25 cellular contexts compared by ENCODE assay signal in genomic region chr10:122782911-122783310, GRCh38.
DNase-seq lines count a peak whose midpoint lies in the region; ATAC-seq lines count a peak whose summit lies in the region.
"Had no signal": no experiment of that assay in that cellular context is flagged by ENCODE, and none has a peak within 500 bp of the region (broad histone marks: within the 10 kb centered on the region; RNA-seq: fewer than 3 reads in every experiment).

No MANE protein-coding gene starts in this region.

- ATAC-seq in GM21737 (IDR thresholded peaks at IDR 0.05; ENCODE audit: unreplicated experiment), result no peak
- ATAC-seq: CD8-positive, alpha-beta T cell; GM12878; HCT116; Right ventricle myocardium inferior had no signal

- peak overlapping the region; percentile 97 for H3K27ac ChIP-seq in angular gyrus (ENCODE audit: low read depth, low read length)
- H3K27ac ChIP-seq: BLaER1 treated with 17β-estradiol and CSF1 and Interleukin-3, amounts not matched to agents 10 nM and 100 nM; HL-60; KMS-11; PC-9; SJCRH30 had no signal

- peak; percentile 78 for DNase-seq in globus pallidus (ENCODE audit: low spot score)
- DNase-seq in medulla oblongata (ENCODE audit: extremely low spot score), result peak; percentile 84
- DNase-seq in superior temporal gyrus (ENCODE audit: extremely low spot score), result peak; percentile 84
- no peak for DNase-seq in activated CD4-positive, CD25-positive, alpha-beta regulatory T cell treated with anti-CD3 and anti-CD28 coated beads, Interleukin-2, amount 50 U/mL, for 72 hours
- no peak for DNase-seq in NCI-H2196 (lab: John Stamatoyannopoulos, UW; ENCODE audit: unreplicated experiment)
- no peak for DNase-seq in HCEC 1CT
- DNase-seq: Caco-2; CD8-positive, alpha-beta T cell; GOT3; MM.1S; NCI-H2029; NCI-H446 treated with DMSO at 0.1 percent for 48 hours; NCI-H526; NCI-H82; NK-92 treated with Interleukin-12 subunit alpha and Interleukin-12 subunit beta, amount 100 ng/mL, for 24 hours; PC-9; SJCRH30 had no signal

Comparison
In these comparisons a context has a peak if more than half of its experiments do, and no peak if none do; other contexts are left out.
1. DNase-seq: peak in globus pallidus (single experiment), medulla oblongata (single experiment) and superior temporal gyrus (single experiment); none in activated CD4-positive, CD25-positive, alpha-beta regulatory T cell treated with anti-CD3 and anti-CD28 coated beads, Interleukin-2, amount 50 U/mL, for 72 hours (single experiment), NCI-H2196 (single experiment) and HCEC 1CT (single experiment).